Comparison of ENCODE assay signal across 8 cellular contexts in the genomic region with DNA sequence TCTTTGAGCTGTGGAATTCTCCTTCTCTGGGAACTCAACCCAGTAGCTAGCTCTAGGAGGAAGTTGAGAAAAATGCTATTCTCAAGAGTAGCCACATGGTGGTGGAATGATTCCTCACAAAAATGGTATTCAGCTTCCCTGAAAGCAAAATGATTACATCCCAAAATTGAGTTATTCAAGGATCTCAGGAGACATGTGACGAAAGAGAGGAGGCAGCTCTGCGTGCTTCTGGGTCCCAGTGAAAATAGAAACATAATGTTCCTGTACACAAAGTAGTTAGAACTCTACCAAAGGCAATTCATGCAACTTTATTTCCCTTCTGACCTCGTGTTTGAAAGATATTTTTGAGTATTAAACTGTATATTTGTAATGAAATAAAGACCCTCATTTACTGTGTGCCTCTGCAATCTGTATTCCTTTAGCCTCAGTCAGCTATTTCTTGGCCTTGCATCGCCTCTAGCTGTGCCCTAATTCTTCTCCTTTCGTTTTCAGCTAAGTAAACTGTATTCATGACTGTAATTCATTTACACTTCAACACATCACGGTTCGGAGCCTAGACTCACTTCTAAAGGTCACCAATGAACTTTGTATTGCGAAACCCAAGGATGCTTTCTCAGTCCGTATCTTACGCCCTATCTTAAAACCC.
DNase-seq lines count a peak whose midpoint lies in the region; ATAC-seq and TF ChIP-seq lines count a peak whose summit lies in the region.

No MANE protein-coding gene starts in this region.

- H3K4me3 ChIP-seq in mammary epithelial cell (replicated peaks in 1 of 3; ENCODE audit: insufficient read depth in 1 of 3, low read depth in 2 of 3, low read length in 3 of 3) (no peak overlapping the region), stomach smooth muscle (ENCODE audit: low read length in 2 of 2) (peak overlapping the region; percentile 24 to 28)

- CTCF ChIA-PET in mammary epithelial cell (lab: Charles Lee; ENCODE audit: low non-redundant PET) = interaction anchor here (0.5 to 1.4 kb wide), 5 partner anchors 92 to 413 kb away, joined by 4 to 7 read pairs (median 7); no protein-coding TSS in a partner anchor
- CTCF ChIA-PET in activated CD4-positive, alpha-beta memory T cell treated with anti-CD3 and anti-CD28 coated beads, Interleukin-2, amount 10 ng/mL, durations not matched to agents 7 days and 5 days (lab: Charles Lee) = interaction anchor here (1.0 to 4.1 kb wide), 9 partner anchors 9 to 376 kb away, joined by 3 to 29 read pairs (median 6); no protein-coding TSS in a partner anchor

- no TSS peak for BruUV-seq in mammary epithelial cell (replicated peaks; lab: Mats Ljungman, UMichigan)

- H3K27ac ChIP-seq in C4-2B (no peak overlapping the region), mammary epithelial cell (ENCODE audit: insufficient read depth, low read depth, low read length) (no peak overlapping the region), stomach smooth muscle (ENCODE audit: low read length) (peak overlapping the region; percentile 50)

- peaks cover 1% of the 10 kb centered on the region for H3K4me1 Mint-ChIP-seq in activated CD4-positive, alpha-beta memory T cell treated with anti-CD3 and anti-CD28 coated beads, Interleukin-2, amount 10 ng/mL, durations not matched to agents 7 days and 5 days

- no peak overlapping the region for H2AFZ ChIP-seq in mammary epithelial cell (ENCODE audit: low read depth, low read length)

- intact Hi-C loops in mammary epithelial cell (cut with micrococcal nuclease) = loop anchor here (1.0 to 5.0 kb wide), 9 partner anchors 80 to 581 kb away; no protein-coding TSS in a partner anchor

- in situ Hi-C loops in mammary epithelial cell (cut with MboI; ENCODE audit: low sequenced_read_pairs in 2 of 2) = no loop called here

- H3K79me2 ChIP-seq in mammary epithelial cell (ENCODE audit: insufficient read depth, low read length) = no peaks in the 10 kb centered on the region

- peak; percentile 56 for ATAC-seq in GM19035 (IDR thresholded peaks at IDR 0.05; ENCODE audit: unreplicated experiment)

- H3K27me3 Mint-ChIP-seq in activated CD4-positive, alpha-beta memory T cell treated with anti-CD3 and anti-CD28 coated beads, Interleukin-2, amount 10 ng/mL, durations not matched to agents 7 days and 5 days = peaks cover 23% of the 10 kb centered on the region

- no peak overlapping the region for H3K4me3 Mint-ChIP-seq in activated CD4-positive, alpha-beta memory T cell treated with anti-CD3 and anti-CD28 coated beads, Interleukin-2, amount 10 ng/mL, durations not matched to agents 7 days and 5 days

- H4K20me1 ChIP-seq in mammary epithelial cell (ENCODE audit: insufficient read depth, low read length) = no peaks in the 10 kb centered on the region

- peaks cover 5% of the 10 kb centered on the region for H3K4me1 ChIP-seq in mammary epithelial cell (ENCODE audit: insufficient read depth, low read length)
- no peaks in the 10 kb centered on the region for H3K4me1 ChIP-seq in stomach smooth muscle (ENCODE audit: control insufficient read depth, insufficient read depth, low read length)

- no peaks in the 10 kb centered on the region for H3K36me3 Mint-ChIP-seq in activated CD4-positive, alpha-beta memory T cell treated with anti-CD3 and anti-CD28 coated beads, Interleukin-2, amount 10 ng/mL, durations not matched to agents 7 days and 5 days (ENCODE audit: low read depth)

- no peak overlapping the region for H3K27ac Mint-ChIP-seq in activated CD4-positive, alpha-beta memory T cell treated with anti-CD3 and anti-CD28 coated beads, Interleukin-2, amount 10 ng/mL, durations not matched to agents 7 days and 5 days

- dilution Hi-C loops in mammary epithelial cell (cut with HindIII; ENCODE audit: low sequenced_read_pairs) = no loop called here

- DNase-seq in NCI-H526 (lab: John Stamatoyannopoulos, UW) (peak; percentile 84 to 87), mammary epithelial cell (peak; percentile 68), kidney tubule cell (ENCODE audit: low spot score) (peak; percentile 78)
- no peak for DNase-seq in effector CD8-positive, alpha-beta T cell (lab: John Stamatoyannopoulos, UW)
- DNase-seq in activated CD4-positive, alpha-beta memory T cell treated with anti-CD3 and anti-CD28 coated beads, Interleukin-2, amount 10 ng/mL, durations not matched to agents 7 days and 5 days = no peak

- H3K9me3 Mint-ChIP-seq in activated CD4-positive, alpha-beta memory T cell treated with anti-CD3 and anti-CD28 coated beads, Interleukin-2, amount 10 ng/mL, durations not matched to agents 7 days and 5 days = no peaks in the 10 kb centered on the region

- H3K27me3 ChIP-seq in mammary epithelial cell (ENCODE audit: insufficient read depth, low read length) (no peaks in the 10 kb centered on the region), stomach smooth muscle (ENCODE audit: control insufficient read depth in 1 of 2, insufficient read depth in 2 of 2, low read length in 2 of 2) (no peaks in the 10 kb centered on the region)

- H3K36me3 ChIP-seq in mammary epithelial cell (ENCODE audit: insufficient read depth, low read length) (no peaks in the 10 kb centered on the region), stomach smooth muscle (ENCODE audit: control insufficient read depth in 2 of 2, insufficient read depth in 2 of 2, low read length in 2 of 2) (no peaks in the 10 kb centered on the region)

- H3K9me3 ChIP-seq in mammary epithelial cell (replicated peaks; ENCODE audit: insufficient read depth, low read length) (no peaks in the 10 kb centered on the region), stomach smooth muscle (ENCODE audit: control insufficient read depth in 2 of 2, low read length in 2 of 2) (no peaks in the 10 kb centered on the region)

- POLR2A ChIA-PET in activated CD4-positive, alpha-beta memory T cell treated with anti-CD3 and anti-CD28 coated beads, Interleukin-2, amount 10 ng/mL, durations not matched to agents 7 days and 5 days (lab: Charles Lee) = interaction anchor here (0.9 to 3.0 kb wide), 2 partner anchors 369 to 376 kb away, joined by 3 to 6 read pairs; no protein-coding TSS in a partner anchor

- WGBS in mammary epithelial cell (ENCODE audit: low coverage, missing lambda C conversion rate) = 73% methylated on average over 10 of the region's 10 CpGs

- TF ChIP-seq CTCF in C4-2B (conservative IDR thresholded peaks at IDR 0.05) = peak; percentile 81
- TF ChIP-seq CTCF in mammary epithelial cell (conservative IDR thresholded peaks at IDR 0.05 in 1 of 2, IDR thresholded peaks at IDR 0.05 in 1 of 2; ENCODE audit: extremely low read depth in 1 of 2, insufficient read depth in 1 of 2, low read depth in 1 of 2, low read length in 2 of 2) = peak; percentile 56 to 73

- no peak overlapping the region for H3K4me2 ChIP-seq in mammary epithelial cell (ENCODE audit: insufficient read depth, low read depth, low read length)

- H3K9ac ChIP-seq in mammary epithelial cell (ENCODE audit: insufficient read depth, low read length) (no peak overlapping the region), stomach smooth muscle (ENCODE audit: low read length in 2 of 2) (peak overlapping the region; percentile 13 to 18)

Comparison
In these comparisons a context has a peak if more than half of its experiments do, and no peak if none do; other contexts are left out.
1. DNase-seq: peak in NCI-H526 (2 of 2), mammary epithelial cell (single experiment) and kidney tubule cell (single experiment); none in effector CD8-positive, alpha-beta T cell (single experiment) and activated CD4-positive, alpha-beta memory T cell treated with anti-CD3 and anti-CD28 coated beads, Interleukin-2, amount 10 ng/mL, durations not matched to agents 7 days and 5 days (single experiment).
2. H3K4me3 ChIP-seq: peak in stomach smooth muscle (2 of 2); none in mammary epithelial cell (0 of 3).